3 cellular contexts compared by ENCODE assay signal in the genomic region with DNA sequence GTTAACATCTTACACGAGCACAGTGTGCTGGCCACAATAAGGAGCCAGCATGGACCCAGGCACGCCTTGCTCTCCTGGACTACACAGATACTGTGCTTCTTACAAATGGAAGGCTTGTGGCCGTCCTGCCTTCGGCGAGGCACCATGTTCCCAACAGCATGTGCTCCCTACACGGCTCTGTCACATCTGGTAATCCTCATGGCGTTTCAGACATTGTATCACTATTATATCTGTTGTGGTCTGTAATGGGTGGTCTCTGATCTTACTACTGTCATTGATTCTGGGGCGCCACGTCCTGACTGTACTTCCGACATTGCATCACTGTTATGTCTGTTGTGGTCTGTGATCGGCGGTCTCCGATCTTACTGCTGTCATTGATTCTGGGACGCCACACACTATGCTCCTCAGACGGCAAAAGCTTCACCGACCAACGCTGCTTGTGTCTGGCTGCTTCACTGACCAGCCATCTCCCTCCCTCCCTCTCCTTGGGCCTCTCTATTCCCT.
TF ChIP-seq lines count a peak whose summit lies in the region.

No MANE protein-coding gene starts in this region.

TF ChIP-seq in HepG2, 621 proteins besides CTCF, POLR2A, EP300 and RAD21:
- TF ChIP-seq, protein P1, sequence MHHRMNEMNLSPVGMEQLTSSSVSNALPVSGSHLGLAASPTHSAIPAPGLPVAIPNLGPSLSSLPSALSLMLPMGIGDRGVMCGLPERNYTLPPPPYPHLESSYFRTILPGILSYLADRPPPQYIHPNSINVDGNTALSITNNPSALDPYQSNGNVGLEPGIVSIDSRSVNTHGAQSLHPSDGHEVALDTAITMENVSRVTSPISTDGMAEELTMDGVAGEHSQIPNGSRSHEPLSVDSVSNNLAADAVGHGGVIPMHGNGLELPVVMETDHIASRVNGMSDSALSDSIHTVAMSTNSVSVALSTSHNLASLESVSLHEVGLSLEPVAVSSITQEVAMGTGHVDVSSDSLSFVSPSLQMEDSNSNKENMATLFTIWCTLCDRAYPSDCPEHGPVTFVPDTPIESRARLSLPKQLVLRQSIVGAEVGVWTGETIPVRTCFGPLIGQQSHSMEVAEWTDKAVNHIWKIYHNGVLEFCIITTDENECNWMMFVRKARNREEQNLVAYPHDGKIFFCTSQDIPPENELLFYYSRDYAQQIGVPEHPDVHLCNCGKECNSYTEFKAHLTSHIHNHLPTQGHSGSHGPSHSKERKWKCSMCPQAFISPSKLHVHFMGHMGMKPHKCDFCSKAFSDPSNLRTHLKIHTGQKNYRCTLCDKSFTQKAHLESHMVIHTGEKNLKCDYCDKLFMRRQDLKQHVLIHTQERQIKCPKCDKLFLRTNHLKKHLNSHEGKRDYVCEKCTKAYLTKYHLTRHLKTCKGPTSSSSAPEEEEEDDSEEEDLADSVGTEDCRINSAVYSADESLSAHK (CRISPR knock-in tag; IDR thresholded peaks at IDR 0.05; ENCODE audit: borderline replicate concordance), result no peak
- no peak for TF ChIP-seq HDAC6 (IDR thresholded peaks at IDR 0.05; ENCODE audit: low read depth, low read length)
- no peak for TF ChIP-seq SSRP1 (CRISPR knock-in tag; IDR thresholded peaks at IDR 0.05)

TF ChIP-seq in K562, 482 proteins besides CTCF, POLR2A, EP300 and RAD21 (continued from another document and continues in another):
- TF ChIP-seq ZNF133 (CRISPR knock-in tag; IDR thresholded peaks at IDR 0.05) (no peak), FOXA3 (CRISPR knock-in tag; conservative IDR thresholded peaks at IDR 0.05 in 1 of 2, IDR thresholded peaks at IDR 0.05 in 1 of 2) (no peak), ILK (tag; IDR thresholded peaks at IDR 0.05; ENCODE audit: borderline replicate concordance, low read depth) (no peak), FOXJ2 (tag; IDR thresholded peaks at IDR 0.05) (no peak), SNIP1 (IDR thresholded peaks at IDR 0.05; ENCODE audit: low read depth) (no peak), CEBPG (CRISPR knock-in tag; IDR thresholded peaks at IDR 0.05) (peak; percentile 64; the same call in 1 of the 2 replicates), CEBPG (tag; conservative IDR thresholded peaks at IDR 0.05 in 1 of 2, IDR thresholded peaks at IDR 0.05 in 1 of 2) (no peak), CBX3 (IDR thresholded peaks at IDR 0.05; ENCODE audit: borderline replicate concordance in 1 of 2, low read length in 2 of 2) (no peak), ZNF436 (CRISPR knock-in tag; IDR thresholded peaks at IDR 0.05) (no peak), SMARCB1 (IDR thresholded peaks at IDR 0.05; ENCODE audit: insufficient read length, low read depth) (no peak), NCOA6 (IDR thresholded peaks at IDR 0.05) (no peak)
- TF ChIP-seq, protein P2, sequence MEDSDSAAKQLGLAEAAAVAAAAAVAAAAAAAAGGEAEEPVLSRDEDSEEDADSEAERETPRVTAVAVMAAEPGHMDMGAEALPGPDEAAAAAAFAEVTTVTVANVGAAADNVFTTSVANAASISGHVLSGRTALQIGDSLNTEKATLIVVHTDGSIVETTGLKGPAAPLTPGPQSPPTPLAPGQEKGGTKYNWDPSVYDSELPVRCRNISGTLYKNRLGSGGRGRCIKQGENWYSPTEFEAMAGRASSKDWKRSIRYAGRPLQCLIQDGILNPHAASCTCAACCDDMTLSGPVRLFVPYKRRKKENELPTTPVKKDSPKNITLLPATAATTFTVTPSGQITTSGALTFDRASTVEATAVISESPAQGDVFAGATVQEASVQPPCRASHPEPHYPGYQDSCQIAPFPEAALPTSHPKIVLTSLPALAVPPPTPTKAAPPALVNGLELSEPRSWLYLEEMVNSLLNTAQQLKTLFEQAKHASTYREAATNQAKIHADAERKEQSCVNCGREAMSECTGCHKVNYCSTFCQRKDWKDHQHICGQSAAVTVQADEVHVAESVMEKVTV (CRISPR knock-in tag; IDR thresholded peaks at IDR 0.05), result no peak
- TF ChIP-seq, protein P3, sequence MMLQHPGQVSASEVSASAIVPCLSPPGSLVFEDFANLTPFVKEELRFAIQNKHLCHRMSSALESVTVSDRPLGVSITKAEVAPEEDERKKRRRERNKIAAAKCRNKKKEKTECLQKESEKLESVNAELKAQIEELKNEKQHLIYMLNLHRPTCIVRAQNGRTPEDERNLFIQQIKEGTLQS (IDR thresholded peaks at IDR 0.05), result peak; percentile 63
- TF ChIP-seq, protein P3 (CRISPR knock-in tag; conservative IDR thresholded peaks at IDR 0.05), result no peak
- TF ChIP-seq, protein P4, sequence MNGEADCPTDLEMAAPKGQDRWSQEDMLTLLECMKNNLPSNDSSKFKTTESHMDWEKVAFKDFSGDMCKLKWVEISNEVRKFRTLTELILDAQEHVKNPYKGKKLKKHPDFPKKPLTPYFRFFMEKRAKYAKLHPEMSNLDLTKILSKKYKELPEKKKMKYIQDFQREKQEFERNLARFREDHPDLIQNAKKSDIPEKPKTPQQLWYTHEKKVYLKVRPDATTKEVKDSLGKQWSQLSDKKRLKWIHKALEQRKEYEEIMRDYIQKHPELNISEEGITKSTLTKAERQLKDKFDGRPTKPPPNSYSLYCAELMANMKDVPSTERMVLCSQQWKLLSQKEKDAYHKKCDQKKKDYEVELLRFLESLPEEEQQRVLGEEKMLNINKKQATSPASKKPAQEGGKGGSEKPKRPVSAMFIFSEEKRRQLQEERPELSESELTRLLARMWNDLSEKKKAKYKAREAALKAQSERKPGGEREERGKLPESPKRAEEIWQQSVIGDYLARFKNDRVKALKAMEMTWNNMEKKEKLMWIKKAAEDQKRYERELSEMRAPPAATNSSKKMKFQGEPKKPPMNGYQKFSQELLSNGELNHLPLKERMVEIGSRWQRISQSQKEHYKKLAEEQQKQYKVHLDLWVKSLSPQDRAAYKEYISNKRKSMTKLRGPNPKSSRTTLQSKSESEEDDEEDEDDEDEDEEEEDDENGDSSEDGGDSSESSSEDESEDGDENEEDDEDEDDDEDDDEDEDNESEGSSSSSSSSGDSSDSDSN (IDR thresholded peaks at IDR 0.05; ENCODE audit: borderline replicate concordance in 1 of 2, low read depth in 2 of 2, low read length in 2 of 2), result no peak
- TF ChIP-seq, protein P5, sequence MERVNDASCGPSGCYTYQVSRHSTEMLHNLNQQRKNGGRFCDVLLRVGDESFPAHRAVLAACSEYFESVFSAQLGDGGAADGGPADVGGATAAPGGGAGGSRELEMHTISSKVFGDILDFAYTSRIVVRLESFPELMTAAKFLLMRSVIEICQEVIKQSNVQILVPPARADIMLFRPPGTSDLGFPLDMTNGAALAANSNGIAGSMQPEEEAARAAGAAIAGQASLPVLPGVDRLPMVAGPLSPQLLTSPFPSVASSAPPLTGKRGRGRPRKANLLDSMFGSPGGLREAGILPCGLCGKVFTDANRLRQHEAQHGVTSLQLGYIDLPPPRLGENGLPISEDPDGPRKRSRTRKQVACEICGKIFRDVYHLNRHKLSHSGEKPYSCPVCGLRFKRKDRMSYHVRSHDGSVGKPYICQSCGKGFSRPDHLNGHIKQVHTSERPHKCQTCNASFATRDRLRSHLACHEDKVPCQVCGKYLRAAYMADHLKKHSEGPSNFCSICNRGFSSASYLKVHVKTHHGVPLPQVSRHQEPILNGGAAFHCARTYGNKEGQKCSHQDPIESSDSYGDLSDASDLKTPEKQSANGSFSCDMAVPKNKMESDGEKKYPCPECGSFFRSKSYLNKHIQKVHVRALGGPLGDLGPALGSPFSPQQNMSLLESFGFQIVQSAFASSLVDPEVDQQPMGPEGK (CRISPR knock-in tag; IDR thresholded peaks at IDR 0.05; ENCODE audit: borderline replicate concordance), result no peak
- TF ChIP-seq, protein P6, sequence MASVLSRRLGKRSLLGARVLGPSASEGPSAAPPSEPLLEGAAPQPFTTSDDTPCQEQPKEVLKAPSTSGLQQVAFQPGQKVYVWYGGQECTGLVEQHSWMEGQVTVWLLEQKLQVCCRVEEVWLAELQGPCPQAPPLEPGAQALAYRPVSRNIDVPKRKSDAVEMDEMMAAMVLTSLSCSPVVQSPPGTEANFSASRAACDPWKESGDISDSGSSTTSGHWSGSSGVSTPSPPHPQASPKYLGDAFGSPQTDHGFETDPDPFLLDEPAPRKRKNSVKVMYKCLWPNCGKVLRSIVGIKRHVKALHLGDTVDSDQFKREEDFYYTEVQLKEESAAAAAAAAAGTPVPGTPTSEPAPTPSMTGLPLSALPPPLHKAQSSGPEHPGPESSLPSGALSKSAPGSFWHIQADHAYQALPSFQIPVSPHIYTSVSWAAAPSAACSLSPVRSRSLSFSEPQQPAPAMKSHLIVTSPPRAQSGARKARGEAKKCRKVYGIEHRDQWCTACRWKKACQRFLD (CRISPR knock-in tag; IDR thresholded peaks at IDR 0.05), result no peak

TF ChIP-seq in HEK293T, 16 proteins besides CTCF, POLR2A, EP300 and RAD21 (continued from another document):
- TF ChIP-seq, protein P7, sequence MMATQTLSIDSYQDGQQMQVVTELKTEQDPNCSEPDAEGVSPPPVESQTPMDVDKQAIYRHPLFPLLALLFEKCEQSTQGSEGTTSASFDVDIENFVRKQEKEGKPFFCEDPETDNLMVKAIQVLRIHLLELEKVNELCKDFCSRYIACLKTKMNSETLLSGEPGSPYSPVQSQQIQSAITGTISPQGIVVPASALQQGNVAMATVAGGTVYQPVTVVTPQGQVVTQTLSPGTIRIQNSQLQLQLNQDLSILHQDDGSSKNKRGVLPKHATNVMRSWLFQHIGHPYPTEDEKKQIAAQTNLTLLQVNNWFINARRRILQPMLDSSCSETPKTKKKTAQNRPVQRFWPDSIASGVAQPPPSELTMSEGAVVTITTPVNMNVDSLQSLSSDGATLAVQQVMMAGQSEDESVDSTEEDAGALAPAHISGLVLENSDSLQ (IDR thresholded peaks at IDR 0.05), result no peak
